ENCODE assay signal across 12 cellular contexts in the genomic region with DNA sequence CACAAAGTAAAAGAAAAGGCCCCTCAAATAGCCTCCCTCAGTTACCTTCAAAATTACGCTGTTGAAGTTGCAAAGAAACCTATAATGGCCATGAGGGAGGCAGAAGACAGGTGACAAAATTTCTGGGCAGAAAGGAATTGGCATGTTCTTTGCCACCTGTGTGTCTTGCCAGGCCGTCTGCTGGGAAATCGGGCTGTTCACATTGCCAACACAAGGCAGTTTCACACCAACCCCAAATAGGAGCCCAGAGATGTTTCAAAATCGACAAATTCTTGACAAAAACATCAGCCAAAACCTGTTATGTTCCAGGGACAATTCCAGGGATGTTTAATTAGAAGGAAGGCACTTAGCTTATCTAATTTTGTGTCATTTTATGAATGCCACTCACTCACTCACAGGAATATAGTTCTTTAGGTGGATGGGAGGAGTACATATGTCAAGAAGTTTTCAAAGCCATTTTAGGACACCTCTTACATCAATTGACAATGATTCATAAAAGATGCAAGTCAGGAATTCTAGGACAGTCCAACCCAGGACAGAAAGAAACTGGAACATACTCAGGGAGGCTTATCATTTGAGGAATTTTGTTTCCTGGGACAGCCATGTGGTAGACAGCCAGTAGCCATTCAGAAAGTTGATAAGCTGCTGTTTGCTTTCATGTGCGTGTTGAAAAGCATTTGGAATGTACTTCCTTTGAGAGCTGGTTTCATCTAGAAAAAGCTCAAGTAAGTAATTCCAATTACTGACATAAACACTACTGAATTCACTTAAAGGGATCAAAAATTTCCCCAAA.
DNase-seq lines count a peak whose midpoint lies in the region; ATAC-seq and TF ChIP-seq lines count a peak whose summit lies in the region.
"Had no signal": no experiment of that assay in that cellular context is flagged by ENCODE, and none has a peak within 500 bp of the region (broad histone marks: within the 10 kb centered on the region; RNA-seq: fewer than 3 reads in every experiment).

No MANE protein-coding gene starts in this region.

- no peak for DNase-seq in PC-3
- DNase-seq in mucosa of descending colon: no peak
- no peak for DNase-seq in upper lobe of left lung
- no peak for DNase-seq in tibial nerve (ENCODE audit: low spot score in 2 of 2)
- DNase-seq in NCI-H146 treated with DMSO at 0.1 percent for 48 hours (lab: John Stamatoyannopoulos, UW; ENCODE audit: unreplicated experiment): no peak
- no peak for DNase-seq in NOMO-1 treated with dmso at 0.1 percent for 144 hours (lab: John Stamatoyannopoulos, UW; ENCODE audit: unreplicated experiment)
- DNase-seq in NCI-H1436 treated with DMSO at 0.1 percent for 48 hours (lab: John Stamatoyannopoulos, UW): no peak
- DNase-seq: activated CD4-positive, alpha-beta T cell treated with anti-CD3 and anti-CD28 coated beads, Interleukin-2, amount 10 ng/mL, durations not matched to agents 7 days and 5 days; effector CD4-positive, alpha-beta T cell; NCI-H1930; stimulated activated CD8-positive, alpha-beta memory T cell treated with anti-CD3 and anti-CD28 coated beads, Interleukin-4, amount 100 ng/mL, for 48 hours had no signal

- peak overlapping the region; percentile 8; the same call in 1 of the 2 replicates for H3K4me2 ChIP-seq in PC-3 (ENCODE audit: low read length)

- TF ChIP-seq CTCF in PC-3 (conservative IDR thresholded peaks at IDR 0.05; ENCODE audit: low read depth, low read length) (no peak), gastroesophageal sphincter (IDR thresholded peaks at IDR 0.05) (no peak), mucosa of descending colon (IDR thresholded peaks at IDR 0.05) (no peak), upper lobe of left lung (IDR thresholded peaks at IDR 0.05) (no peak), tibial nerve (IDR thresholded peaks at IDR 0.05) (no peak)

- TF ChIP-seq EP300 in gastroesophageal sphincter (IDR thresholded peaks at IDR 0.05) (no peak), upper lobe of left lung (IDR thresholded peaks at IDR 0.05) (no peak), tibial nerve (IDR thresholded peaks at IDR 0.05) (no peak)

- CTCF ChIA-PET in PC-3 (lab: Charles Lee): no interaction called here

- POLR2A ChIA-PET in PC-3 (lab: Charles Lee; ENCODE audit: unreplicated experiment): no interaction called here

- WGBS in gastroesophageal sphincter (ENCODE audit: low coverage in 1 of 2), 2 donors: 55 to 80% methylated on average over 3 to 5 of the region's 5 CpGs
- WGBS in upper lobe of left lung, 2 donors: 64 to 77% methylated on average over 5 of the region's 5 CpGs
- WGBS in tibial nerve, 2 donors: 81 to 83% methylated on average over 5 of the region's 5 CpGs

- H3K36me3 ChIP-seq in PC-3 (ENCODE audit: low read depth, low read length): no peaks in the 10 kb centered on the region
- no peaks in the 10 kb centered on the region for H3K36me3 ChIP-seq in gastroesophageal sphincter
- no peaks in the 10 kb centered on the region for H3K36me3 ChIP-seq in mucosa of descending colon (ENCODE audit: low read depth)
- no peaks in the 10 kb centered on the region for H3K36me3 ChIP-seq in upper lobe of left lung
- no peaks in the 10 kb centered on the region for H3K36me3 ChIP-seq in tibial nerve

- no peaks in the 10 kb centered on the region for H4K20me1 ChIP-seq in PC-3 (ENCODE audit: low read length)

- H3K9ac ChIP-seq in PC-3 (ENCODE audit: low read length): no peak overlapping the region

- H3F3A ChIP-seq in PC-3 (ENCODE audit: low read length, unreplicated experiment): no peaks in the 10 kb centered on the region

- no peak overlapping the region for H3K4me3 ChIP-seq in PC-3 (ENCODE audit: low read length)
- H3K4me3 ChIP-seq in gastroesophageal sphincter: no peak overlapping the region
- H3K4me3 ChIP-seq in mucosa of descending colon: no peak overlapping the region
- H3K4me3 ChIP-seq in upper lobe of left lung: no peak overlapping the region
- no peak overlapping the region for H3K4me3 ChIP-seq in tibial nerve

- no peaks in the 10 kb centered on the region for H3K9me2 ChIP-seq in PC-3 (replicated peaks; ENCODE audit: low read length)

- H2AFZ ChIP-seq in PC-3 (ENCODE audit: low read length): no peak overlapping the region

- ATAC-seq in PC-3 (no peak), gastroesophageal sphincter (peak; percentile 89), mucosa of descending colon (peak; percentile 40), upper lobe of left lung (ENCODE audit: low FRiP score in 2 of 2) (peak; percentile 81 to 91)

- no peaks in the 10 kb centered on the region for H3K27me3 ChIP-seq in PC-3 (ENCODE audit: low read length)
- H3K27me3 ChIP-seq in gastroesophageal sphincter: no peaks in the 10 kb centered on the region
- no peaks in the 10 kb centered on the region for H3K27me3 ChIP-seq in upper lobe of left lung
- H3K27me3 ChIP-seq in tibial nerve: no peaks in the 10 kb centered on the region

- intact Hi-C loops in PC-3 (cut with micrococcal nuclease): no loop called here
- intact Hi-C loops in mucosa of descending colon (cut with DNase I, micrococcal nuclease): no loop called here

- no peaks in the 10 kb centered on the region for H3K9me3 ChIP-seq in PC-3 (ENCODE audit: low read length)
- H3K9me3 ChIP-seq in gastroesophageal sphincter: no peaks in the 10 kb centered on the region
- no peaks in the 10 kb centered on the region for H3K9me3 ChIP-seq in mucosa of descending colon
- no peaks in the 10 kb centered on the region for H3K9me3 ChIP-seq in upper lobe of left lung
- H3K9me3 ChIP-seq in tibial nerve: no peaks in the 10 kb centered on the region

- peak overlapping the region; percentile 35 for H3K27ac ChIP-seq in PC-3 (ENCODE audit: low read length)
- peak overlapping the region in 3 of 4 donors; percentile 25 to 46 (median 45) for H3K27ac ChIP-seq in gastroesophageal sphincter
- H3K27ac ChIP-seq in upper lobe of left lung: peak overlapping the region; percentile 28 to 78 (median 42)
- peak overlapping the region in 2 of 4 donors; percentile 43 to 73 for H3K27ac ChIP-seq in tibial nerve

- no TSS peak for BruUV-seq in PC-3 (replicated peaks; lab: Mats Ljungman, UMichigan)

- no peaks in the 10 kb centered on the region for H3K79me2 ChIP-seq in PC-3 (ENCODE audit: low read length)

- TF ChIP-seq POLR2A in gastroesophageal sphincter (IDR thresholded peaks at IDR 0.05) (no peak), upper lobe of left lung (IDR thresholded peaks at IDR 0.05) (no peak), tibial nerve (IDR thresholded peaks at IDR 0.05) (no peak)

- H3K4me1 ChIP-seq in PC-3 (ENCODE audit: insufficient read depth, low read length) (peaks cover 12% of the 10 kb centered on the region), gastroesophageal sphincter (no peaks in the 10 kb centered on the region), mucosa of descending colon (ENCODE audit: low read depth) (no peaks in the 10 kb centered on the region), upper lobe of left lung (peaks cover 6 to 15% (median 11%) of the 10 kb centered on the region in 4 donors), tibial nerve (peaks cover 0 to 9% (median 0%) of the 10 kb centered on the region in 4 donors)
